ENCODE assay signal across 1 cellular context in genomic region chr1:206578959-206579358, GRCh38.
TF ChIP-seq lines count a peak whose summit lies in the region.

No MANE protein-coding gene starts in this region.

TF ChIP-seq in GM23338, 12 proteins besides CTCF, POLR2A, EP300 and RAD21 (continued from another document):
- TF ChIP-seq ZNF462 (CRISPR knock-in tag; IDR thresholded peaks at IDR 0.05) (no peak), EZH2phosphoT487 (IDR thresholded peaks at IDR 0.05; ENCODE audit: unreplicated experiment) (no peak), JUNB (IDR thresholded peaks at IDR 0.05; ENCODE audit: unreplicated experiment) (no peak)
